Comparison of ENCODE assay signal across 8 cellular contexts in genomic region chr2:45578056-45578843, GRCh38. TPM values are rescaled to one million over a fixed set of nuclear protein-coding genes. Genes with fewer than 3 reads are reported as not detected.
DNase-seq lines count a peak whose midpoint lies in the region; ATAC-seq and TF ChIP-seq lines count a peak whose summit lies in the region.

No MANE protein-coding gene starts in this region.

- ATAC-seq in HG03342 (IDR thresholded peaks at IDR 0.05; ENCODE audit: unreplicated experiment), result no peak

- no peak overlapping the region for H3K27ac ChIP-seq in RWPE1

- H3K4me3 ChIP-seq in cardiac fibroblast (replicated peaks in 1 of 2; ENCODE audit: low read depth in 2 of 2, low read length in 2 of 2), result no peak overlapping the region

- no peaks in the 10 kb centered on the region for H3K4me1 Mint-ChIP-seq in neural crest cell

- no peaks in the 10 kb centered on the region for H3K27me3 Mint-ChIP-seq in neural crest cell (ENCODE audit: low read depth)

- H3K36me3 Mint-ChIP-seq in neural crest cell (ENCODE audit: low read depth), result peaks cover 18% of the 10 kb centered on the region

- CTCF ChIA-PET in RWPE1 (lab: Yijun Ruan, JAX), result interaction anchor here (0.6 to 1.0 kb wide), 3 partner anchors 9 to 1056 kb away, joined by 3 read pairs; no protein-coding TSS in a partner anchor

- no peak overlapping the region for H3K4me3 Mint-ChIP-seq in neural crest cell

- peaks cover 2% of the 10 kb centered on the region for H3K9me3 Mint-ChIP-seq in neural crest cell

- no peak overlapping the region for H3K27ac Mint-ChIP-seq in neural crest cell (ENCODE audit: unreplicated experiment)

- POLR2A ChIA-PET in RWPE1 (lab: Yijun Ruan, JAX; ENCODE audit: low non-redundant PET), result no interaction called here

- TF ChIP-seq CTCF in cardiac fibroblast (IDR thresholded peaks at IDR 0.05; ENCODE audit: low read depth, low read length), result peak; percentile 57
- TF ChIP-seq CTCF in neural crest cell (conservative IDR thresholded peaks at IDR 0.05), result peak; percentile 36
- no peak for TF ChIP-seq CTCF in RWPE1 (conservative IDR thresholded peaks at IDR 0.05; ENCODE audit: low read depth)

- DNase-seq in activated T-cell treated with anti-CD3 and anti-CD28 coated beads for 1 hour (ENCODE audit: low read depth), result peak; percentile 11
- DNase-seq in activated T-cell treated with anti-CD3 and anti-CD28 coated beads for 4 hours, result no peak
- DNase-seq in NCI-H748 (lab: John Stamatoyannopoulos, UW; ENCODE audit: unreplicated experiment), result peak; percentile 20
- peak; percentile 64 to 80 for DNase-seq in cardiac fibroblast (ENCODE audit: low read depth in 2 of 2)
- no peak for DNase-seq in neural crest cell (ENCODE audit: low read depth, low spot score)
- DNase-seq in T-helper 9 cell, result no peak
- DNase-seq in RWPE1 (ENCODE audit: low spot score), result no peak

RNA-seq across cellular contexts. Expression of gene SRBD1, which starts 32.8 kb away (rescaled TPM):
- total RNA-seq in neural crest cell, result 20.1 and 21.4 TPM in 2 replicates

Comparison
In these comparisons a context has a peak if more than half of its experiments do, and no peak if none do; other contexts are left out.
1. DNase-seq: peak in activated T-cell treated with anti-CD3 and anti-CD28 coated beads for 1 hour (single experiment), NCI-H748 (single experiment) and cardiac fibroblast (2 of 2); none in activated T-cell treated with anti-CD3 and anti-CD28 coated beads for 4 hours (single experiment), neural crest cell (single experiment), T-helper 9 cell (single experiment) and RWPE1 (single experiment).